1 cellular context compared by ENCODE assay signal in genomic region chr4:76782837-76783236, GRCh38.
TF ChIP-seq lines count a peak whose summit lies in the region.

No MANE protein-coding gene starts in this region.

TF ChIP-seq in GM12878, 131 proteins besides CTCF, POLR2A, EP300 and RAD21 (continued from another document):
- TF ChIP-seq, protein P1, sequence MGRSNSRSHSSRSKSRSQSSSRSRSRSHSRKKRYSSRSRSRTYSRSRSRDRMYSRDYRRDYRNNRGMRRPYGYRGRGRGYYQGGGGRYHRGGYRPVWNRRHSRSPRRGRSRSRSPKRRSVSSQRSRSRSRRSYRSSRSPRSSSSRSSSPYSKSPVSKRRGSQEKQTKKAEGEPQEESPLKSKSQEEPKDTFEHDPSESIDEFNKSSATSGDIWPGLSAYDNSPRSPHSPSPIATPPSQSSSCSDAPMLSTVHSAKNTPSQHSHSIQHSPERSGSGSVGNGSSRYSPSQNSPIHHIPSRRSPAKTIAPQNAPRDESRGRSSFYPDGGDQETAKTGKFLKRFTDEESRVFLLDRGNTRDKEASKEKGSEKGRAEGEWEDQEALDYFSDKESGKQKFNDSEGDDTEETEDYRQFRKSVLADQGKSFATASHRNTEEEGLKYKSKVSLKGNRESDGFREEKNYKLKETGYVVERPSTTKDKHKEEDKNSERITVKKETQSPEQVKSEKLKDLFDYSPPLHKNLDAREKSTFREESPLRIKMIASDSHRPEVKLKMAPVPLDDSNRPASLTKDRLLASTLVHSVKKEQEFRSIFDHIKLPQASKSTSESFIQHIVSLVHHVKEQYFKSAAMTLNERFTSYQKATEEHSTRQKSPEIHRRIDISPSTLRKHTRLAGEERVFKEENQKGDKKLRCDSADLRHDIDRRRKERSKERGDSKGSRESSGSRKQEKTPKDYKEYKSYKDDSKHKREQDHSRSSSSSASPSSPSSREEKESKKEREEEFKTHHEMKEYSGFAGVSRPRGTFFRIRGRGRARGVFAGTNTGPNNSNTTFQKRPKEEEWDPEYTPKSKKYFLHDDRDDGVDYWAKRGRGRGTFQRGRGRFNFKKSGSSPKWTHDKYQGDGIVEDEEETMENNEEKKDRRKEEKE (IDR thresholded peaks at IDR 0.05) = no peak
- no peak for TF ChIP-seq SKIL (IDR thresholded peaks at IDR 0.05; ENCODE audit: low read depth, poor library complexity, severe bottlenecking)
